18 cellular contexts compared by ENCODE assay signal in genomic region chr6:155693573-155694428, GRCh38.
DNase-seq lines count a peak whose midpoint lies in the region; ATAC-seq, FAIRE-seq and TF ChIP-seq lines count a peak whose summit lies in the region.
"Had no signal": no experiment of that assay in that cellular context is flagged by ENCODE, and none has a peak within 500 bp of the region (broad histone marks: within the 10 kb centered on the region; RNA-seq: fewer than 3 reads in every experiment).

No MANE protein-coding gene starts in this region.

- ATAC-seq in HepG2 (no peak), GM18505 (IDR thresholded peaks at IDR 0.05; ENCODE audit: unreplicated experiment) (no peak)
- ATAC-seq: activated CD8-positive, alpha-beta memory T cell treated with anti-CD3 and anti-CD28 coated beads, Interleukin-2, amount 10 ng/mL, durations not matched to agents 7 days and 5 days; upper lobe of right lung had no signal

- peak; percentile 82 for FAIRE-seq in RCC 7860 (lab: Jason Lieb, UNC)
- no peak for FAIRE-seq in HepG2 (lab: Jason Lieb, UNC)
- FAIRE-seq: GM18507, GM19239, keratinocyte had no signal

- H3K9ac ChIP-seq in HepG2 (ENCODE audit: insufficient read depth, low read depth, low read length) = no peak overlapping the region

- TF ChIP-seq POLR2A in HepG2 (IDR thresholded peaks at IDR 0.05; ENCODE audit: insufficient read depth in 1 of 2, low read depth in 2 of 2, low read length in 2 of 2) = no peak
- TF ChIP-seq POLR2A in GM18505 (IDR thresholded peaks at IDR 0.05; ENCODE audit: borderline replicate concordance, extremely low read depth, insufficient read depth, insufficient read length) = no peak

- in situ Hi-C loops in HepG2 (cut with HindIII; ENCODE audit: extremely low pct_ligation_motif_present, low pct_unique_long_range_greater_than_20kb) = no loop called here

- CTCF ChIA-PET in HepG2 (lab: Yijun Ruan, JAX; ENCODE audit: low intra/inter-chr PET ratio, low total read pairs) = no interaction called here

- H3K27me3 ChIP-seq in HepG2 (ENCODE audit: control insufficient read depth in 1 of 2, insufficient read depth in 2 of 2, low read length in 2 of 2) = no peaks in the 10 kb centered on the region; a peak in 1 of 5 replicates
- H3K27me3 ChIP-seq: esophagus squamous epithelium, upper lobe of right lung had no signal

- DNase-seq in COLO668 (lab: John Stamatoyannopoulos, UW; ENCODE audit: unreplicated experiment) (peak; percentile 72), NCI-H128 (lab: John Stamatoyannopoulos, UW; ENCODE audit: unreplicated experiment) (peak; percentile 19), RCC 7860 (ENCODE audit: low spot score) (peak; percentile 75), HepG2 (ENCODE audit: low spot score) (no peak), occipital lobe (lab: John Stamatoyannopoulos, UW) (no peak)
- DNase-seq in stimulated activated CD4-positive, alpha-beta T cell treated with anti-CD3 and anti-CD28 coated beads, Interleukin-4, amount 100 ng/mL, for 24 hours = no peak
- DNase-seq in stimulated activated CD4-positive, alpha-beta T cell treated with anti-CD3 and anti-CD28 coated beads, Interleukin-12 subunit alpha, Interleukin-12 subunit beta, amount 100 ng/mL, for 4 hours = no peak
- DNase-seq: activated CD8-positive, alpha-beta memory T cell treated with anti-CD3 and anti-CD28 coated beads, Interleukin-2, amount 10 ng/mL, durations not matched to agents 7 days and 5 days; activated naive CD4-positive, alpha-beta T cell; esophagus squamous epithelium; head of caudate nucleus; NK-92 treated with Interleukin-12 subunit alpha and Interleukin-12 subunit beta, amount 100 ng/mL, for 24 hours; T-helper 2 cell; upper lobe of right lung had no signal

- BruUV-seq in HepG2 (replicated peaks; lab: Mats Ljungman, UMichigan) = no TSS peak

- no peak overlapping the region for H2AFZ ChIP-seq in HepG2 (ENCODE audit: low read length)

- intact Hi-C loops in HepG2 (cut with micrococcal nuclease; ENCODE audit: unreplicated experiment) = no loop called here

- H3K36me3 ChIP-seq in HepG2 (replicated peaks in 1 of 2; ENCODE audit: control insufficient read depth in 1 of 2, insufficient read depth in 2 of 2, low read length in 2 of 2) = no peaks in the 10 kb centered on the region
- H3K36me3 ChIP-seq: esophagus squamous epithelium, upper lobe of right lung had no signal

- no peaks in the 10 kb centered on the region for H3K79me2 ChIP-seq in HepG2 (ENCODE audit: insufficient read depth, low read length)

- no peak for TF ChIP-seq CTCF in HepG2 (CRISPR knock-in tag; IDR thresholded peaks at IDR 0.05)

- H3K4me3 ChIP-seq in HepG2 (replicated peaks in 1 of 3; ENCODE audit: insufficient read depth in 1 of 3, low read depth in 2 of 3, low read length in 3 of 3) = no peak overlapping the region
- H3K4me3 ChIP-seq: esophagus squamous epithelium, upper lobe of right lung had no signal

- H3K9me3 ChIP-seq in HepG2 (ENCODE audit: low read length) = no peaks in the 10 kb centered on the region
- H3K9me3 ChIP-seq: esophagus squamous epithelium, upper lobe of right lung had no signal

- no peak for TF ChIP-seq RAD21 in HepG2 (CRISPR knock-in tag; IDR thresholded peaks at IDR 0.05)

- TF ChIP-seq EP300 in HepG2 (IDR thresholded peaks at IDR 0.05; ENCODE audit: low read depth in 2 of 2, low read length in 2 of 2) (no peak), HepG2 (CRISPR knock-in tag; IDR thresholded peaks at IDR 0.05; ENCODE audit: borderline replicate concordance) (no peak)

- no peak overlapping the region for H3K4me2 ChIP-seq in HepG2 (ENCODE audit: low read depth, low read length)

- no peak overlapping the region for H3K27ac ChIP-seq in HepG2 (ENCODE audit: extremely low read length, insufficient read depth, low read length)
- H3K27ac ChIP-seq: esophagus squamous epithelium, upper lobe of right lung had no signal

- WGBS in HepG2 (ENCODE audit: low lambda C conversion rate) = 39% methylated on average over 10 of the region's 10 CpGs

- POLR2A ChIA-PET in HepG2 (lab: Yijun Ruan, JAX) = no interaction called here

- H4K20me1 ChIP-seq in HepG2 (ENCODE audit: insufficient read depth, low read length) = no peaks in the 10 kb centered on the region

- no peaks in the 10 kb centered on the region for H3K4me1 ChIP-seq in HepG2 (ENCODE audit: insufficient read depth, low read length)
- H3K4me1 ChIP-seq: esophagus squamous epithelium, upper lobe of right lung had no signal

TF ChIP-seq in HepG2, 621 proteins besides CTCF, POLR2A, EP300 and RAD21:
- peak; percentile 18; the same call in 1 of the 2 replicates for TF ChIP-seq BCL6 (CRISPR knock-in tag; IDR thresholded peaks at IDR 0.05)
- no peak for TF ChIP-seq MLXIP (CRISPR knock-in tag; IDR thresholded peaks at IDR 0.05; ENCODE audit: borderline replicate concordance)
TF ChIP-seq in HepG2: peak in this region for 1.

Comparison
In these comparisons a context has a peak if more than half of its experiments do, and no peak if none do; other contexts are left out.
1. DNase-seq: peak in COLO668 (single experiment), NCI-H128 (single experiment) and RCC 7860 (single experiment); none in HepG2 (single experiment), occipital lobe (single experiment), stimulated activated CD4-positive, alpha-beta T cell treated with anti-CD3 and anti-CD28 coated beads, Interleukin-4, amount 100 ng/mL, for 24 hours (single experiment) and stimulated activated CD4-positive, alpha-beta T cell treated with anti-CD3 and anti-CD28 coated beads, Interleukin-12 subunit alpha, Interleukin-12 subunit beta, amount 100 ng/mL, for 4 hours (single experiment).